In the genomic region with DNA sequence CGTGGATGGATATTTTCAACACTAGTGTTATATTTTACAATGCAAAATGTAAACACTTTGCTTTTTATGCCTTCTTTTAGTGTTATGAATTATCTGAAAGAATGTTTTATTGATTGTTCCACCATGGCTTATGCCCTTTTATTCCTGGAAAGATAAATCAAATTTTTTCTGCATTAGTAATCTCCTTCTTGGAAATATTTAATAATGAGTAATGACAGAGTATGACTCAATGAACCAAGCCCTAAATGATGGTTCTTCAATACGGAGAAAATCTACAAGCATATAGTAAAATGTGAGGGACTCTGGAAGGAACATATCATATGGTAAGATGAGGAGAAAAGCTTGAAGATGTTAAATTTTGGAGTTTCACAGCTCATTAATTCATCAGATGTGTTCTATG, we compare ENCODE assay signal across 23 cellular contexts.
"Had no signal": no experiment of that assay in that cellular context is flagged by ENCODE, and none has a peak within 500 bp of the region (broad histone marks: within the 10 kb centered on the region; RNA-seq: fewer than 3 reads in every experiment).

No MANE protein-coding gene starts in this region.

- H3K4me2 ChIP-seq: neural progenitor cell, smooth muscle cell had no signal

- ATAC-seq: activated naive CD4-positive, alpha-beta T cell treated with anti-CD3 and anti-CD28 coated beads, Interleukin-2, amount 50 U/mL, for 72 hours; activated T-helper 17 cell treated with anti-CD3 and anti-CD28 coated beads, Interleukin-2, amount 50 U/mL, for 72 hours; gastroesophageal sphincter; left lobe of liver; naive thymus-derived CD4-positive, alpha-beta T cell; sciatic nerve; stimulated activated naive B cell treated with anti-CD40 and anti-IgM and Interleukin-4, amounts not matched to agents 10 μg/mL and 1 μg/mL and 100 μg/mL, for 72 hours; WTC11 had no signal

- H3K9ac ChIP-seq: neural progenitor cell had no signal

- H3K27me3 Mint-ChIP-seq: activated T-helper 17 cell treated with anti-CD3 and anti-CD28 coated beads, Interleukin-2, amount 50 U/mL, for 72 hours; central memory CD8-positive, alpha-beta T cell; naive thymus-derived CD4-positive, alpha-beta T cell; stimulated activated naive B cell treated with anti-CD40 and anti-IgM and Interleukin-4, amounts not matched to agents 10 μg/mL and 1 μg/mL and 100 μg/mL, for 72 hours had no signal

- H3K36me3 Mint-ChIP-seq: activated naive CD4-positive, alpha-beta T cell treated with anti-CD3 and anti-CD28 coated beads, Interleukin-2, amount 50 U/mL, for 72 hours; neural progenitor cell; stimulated activated naive B cell treated with anti-CD40 and anti-IgM and Interleukin-4, amounts not matched to agents 10 μg/mL and 1 μg/mL and 100 μg/mL, for 72 hours had no signal

- H3K27ac Mint-ChIP-seq: activated naive CD4-positive, alpha-beta T cell treated with anti-CD3 and anti-CD28 coated beads, Interleukin-2, amount 50 U/mL, for 72 hours; activated T-helper 17 cell treated with anti-CD3 and anti-CD28 coated beads, Interleukin-2, amount 50 U/mL, for 72 hours; naive thymus-derived CD4-positive, alpha-beta T cell; neural progenitor cell; stimulated activated naive B cell treated with anti-CD40 and anti-IgM and Interleukin-4, amounts not matched to agents 10 μg/mL and 1 μg/mL and 100 μg/mL, for 72 hours; WTC11 had no signal

- H3K4me1 ChIP-seq: colonic mucosa, gastroesophageal sphincter, transverse colon had no signal

- DNase-seq: activated T-cell treated with anti-CD3 and anti-CD28 coated beads, Interleukin-2, amount 50 U/mL, for 1 hour; aorta; colonic mucosa; erythroblast; head of caudate nucleus; islet precursor cell; naive thymus-derived CD4-positive, alpha-beta T cell; posterior cingulate gyrus; stimulated activated CD4-positive, alpha-beta T cell treated with anti-CD3 and anti-CD28 coated beads, Interleukin-15, amount 100 ng/mL, for 24 hours; stimulated activated naive B cell treated with anti-CD40 and anti-IgM and Interleukin-4, amounts not matched to agents 10 μg/mL and 1 μg/mL and 100 μg/mL, for 72 hours; T1000; transverse colon had no signal

- H3K9me3 ChIP-seq: colonic mucosa had no signal

- H3K27me3 ChIP-seq: colonic mucosa, gastroesophageal sphincter, neural progenitor cell, transverse colon had no signal

- H3K36me3 ChIP-seq: colonic mucosa, gastroesophageal sphincter, neural progenitor cell, transverse colon had no signal

- H3K4me3 ChIP-seq: colonic mucosa, gastroesophageal sphincter, lung, neural progenitor cell, smooth muscle cell, transverse colon had no signal

- FAIRE-seq: urothelium cell line had no signal

- H3K4me3 Mint-ChIP-seq: activated T-helper 17 cell treated with anti-CD3 and anti-CD28 coated beads, Interleukin-2, amount 50 U/mL, for 72 hours; central memory CD8-positive, alpha-beta T cell; naive thymus-derived CD4-positive, alpha-beta T cell; neural progenitor cell; stimulated activated naive B cell treated with anti-CD40 and anti-IgM and Interleukin-4, amounts not matched to agents 10 μg/mL and 1 μg/mL and 100 μg/mL, for 72 hours; WTC11 had no signal

- H3K4me1 Mint-ChIP-seq: activated T-helper 17 cell treated with anti-CD3 and anti-CD28 coated beads, Interleukin-2, amount 50 U/mL, for 72 hours; central memory CD8-positive, alpha-beta T cell; stimulated activated naive B cell treated with anti-CD40 and anti-IgM and Interleukin-4, amounts not matched to agents 10 μg/mL and 1 μg/mL and 100 μg/mL, for 72 hours had no signal

- H3K27ac ChIP-seq: colonic mucosa, gastroesophageal sphincter, neural progenitor cell, transverse colon had no signal
